Comparison of ENCODE assay signal across 15 cellular contexts in the genomic region with DNA sequence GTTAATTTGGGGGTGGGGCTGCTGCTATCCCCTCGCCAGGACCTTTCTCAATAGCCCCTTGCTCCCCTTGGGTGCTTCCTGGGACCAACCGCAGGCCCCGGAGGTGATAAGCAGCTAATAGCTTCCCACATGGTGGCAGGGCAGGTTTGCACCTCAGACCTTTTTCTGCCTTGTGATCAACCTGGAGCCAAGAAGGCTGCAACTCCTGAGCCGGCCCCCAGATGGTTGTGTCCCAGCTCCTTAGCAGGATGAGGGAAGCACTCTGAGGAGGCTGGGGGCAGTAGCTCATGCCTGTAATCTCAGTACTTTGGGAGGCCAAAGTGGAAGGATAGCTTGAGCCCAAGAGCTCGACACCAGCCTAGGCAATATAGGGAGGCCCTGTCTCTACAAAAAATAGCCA.
"Had no signal": no experiment of that assay in that cellular context is flagged by ENCODE, and none has a peak within 500 bp of the region (broad histone marks: within the 10 kb centered on the region; RNA-seq: fewer than 3 reads in every experiment).

No MANE protein-coding gene starts in this region.

- H3K36me3 ChIP-seq: adrenal gland, upper lobe of right lung had no signal

- H3K79me2 ChIP-seq: hepatocyte had no signal

- ATAC-seq: activated CD4-positive, alpha-beta T cell treated with anti-CD3 and anti-CD28 coated beads for 36 hours; activated T-cell treated with anti-CD3 and anti-CD28 coated beads, Interleukin-2, amount 50 U/mL, for 4 hours; left ventricle myocardium superior; naive thymus-derived CD8-positive, alpha-beta T cell; right cardiac atrium; stimulated activated naive CD8-positive, alpha-beta T cell treated with anti-CD3 and anti-CD28 coated beads, Interleukin-15, amount 100 ng/mL, for 72 hours; upper lobe of right lung had no signal

- H3K9me3 ChIP-seq: adrenal gland, testis, upper lobe of right lung had no signal

- FAIRE-seq: colon, endometrium had no signal

- H3K27ac ChIP-seq: adrenal gland, hepatocyte, testis, upper lobe of right lung had no signal

- H2AFZ ChIP-seq: hepatocyte had no signal

- H3K4me2 ChIP-seq: hepatocyte, smooth muscle cell had no signal

- H3K27me3 ChIP-seq: adrenal gland, hepatocyte, testis, upper lobe of right lung had no signal

- DNase-seq: activated CD4-positive, alpha-beta memory T cell treated with anti-CD3 and anti-CD28 coated beads for 36 hours; activated CD4-positive, alpha-beta T cell treated with anti-CD3 and anti-CD28 coated beads for 36 hours; activated effector memory CD4-positive, alpha-beta T cell treated with Interleukin-2 at 50 U/mL for 16 hours; activated T-cell treated with anti-CD3 and anti-CD28 coated beads, Interleukin-2, amount 50 U/mL, for 4 hours; adrenal gland; right cardiac atrium; stimulated activated naive CD8-positive, alpha-beta T cell treated with anti-CD3 and anti-CD28 coated beads, Interleukin-15, amount 100 ng/mL, for 72 hours; testis; upper lobe of right lung had no signal

- H3K4me1 ChIP-seq: adrenal gland, testis, upper lobe of right lung had no signal

- H3K4me3 ChIP-seq: adrenal gland, hepatocyte, smooth muscle cell, testis, upper lobe of right lung had no signal
